ENCODE assay signal across 1 cellular context in genomic region chr1:171781167-171781875, GRCh38.
TF ChIP-seq lines count a peak whose summit lies in the region.

Gene METTL13 (plus strand): TSS chr1:171781660. CDS start chr1:171781968, 308 bp downstream.

TF ChIP-seq in K562, 482 proteins besides CTCF, POLR2A, EP300 and RAD21 (continued from another document and continues in another):
- TF ChIP-seq ARID4B (CRISPR knock-in tag; IDR thresholded peaks at IDR 0.05) (peak; percentile 92), ZNF217 (CRISPR knock-in tag; IDR thresholded peaks at IDR 0.05) (no peak), ATF1 (CRISPR knock-in tag; IDR thresholded peaks at IDR 0.05) (peak; percentile 84), ATF1 (tag; IDR thresholded peaks at IDR 0.05) (peak; percentile 99), ZNF282 (CRISPR knock-in tag; IDR thresholded peaks at IDR 0.05) (no peak), ZNF589 (CRISPR knock-in tag; IDR thresholded peaks at IDR 0.05; ENCODE audit: low read depth) (no peak), MNT (conservative IDR thresholded peaks at IDR 0.05) (peak; percentile 88 to 94), TAF1 (IDR thresholded peaks at IDR 0.05; ENCODE audit: control insufficient read depth, extremely low read depth, insufficient read depth, low read length, severe bottlenecking) (peak; percentile 79), STAT5A (IDR thresholded peaks at IDR 0.05; ENCODE audit: borderline replicate concordance, low read length) (peak; percentile 18; the same call in 1 of the 2 replicates), GABPB2 (CRISPR knock-in tag; conservative IDR thresholded peaks at IDR 0.05) (no peak), E2F3 (CRISPR knock-in tag; IDR thresholded peaks at IDR 0.05) (0 out of 2 replicates have a peak, but pooled peaks have one; percentile 37), ZNF511 (CRISPR knock-in tag; IDR thresholded peaks at IDR 0.05) (0 out of 2 replicates have a peak, but pooled peaks have one; percentile 40), ASH1L (IDR thresholded peaks at IDR 0.05; ENCODE audit: borderline replicate concordance, low read depth, partially characterized antibody) (peak; percentile 96), BCL6 (CRISPR knock-in tag; IDR thresholded peaks at IDR 0.05) (no peak), KAT2B (IDR thresholded peaks at IDR 0.05; ENCODE audit: low read depth, low read length) (no peak), TSHZ1 (CRISPR knock-in tag; IDR thresholded peaks at IDR 0.05) (no peak), HES1 (IDR thresholded peaks at IDR 0.05; ENCODE audit: low read depth) (no peak), FOXM1 (IDR thresholded peaks at IDR 0.05; ENCODE audit: low read depth) (peak; percentile 96), FOXM1 (CRISPR knock-in tag; IDR thresholded peaks at IDR 0.05; ENCODE audit: low read depth) (peak; percentile 92), PHB2 (IDR thresholded peaks at IDR 0.05; ENCODE audit: low read depth) (no peak), ATF7 (IDR thresholded peaks at IDR 0.05) (peak; percentile 94), MCM7 (IDR thresholded peaks at IDR 0.05) (no peak), MIER1 (IDR thresholded peaks at IDR 0.05; ENCODE audit: low read depth) (no peak), PATZ1 (CRISPR knock-in tag; IDR thresholded peaks at IDR 0.05; ENCODE audit: borderline replicate concordance) (no peak), XRCC3 (IDR thresholded peaks at IDR 0.05) (no peak), ZNF75A (CRISPR knock-in tag; IDR thresholded peaks at IDR 0.05) (no peak), SRSF1 (IDR thresholded peaks at IDR 0.05; ENCODE audit: low read depth, low read length) (no peak), FOS (IDR thresholded peaks at IDR 0.05; ENCODE audit: extremely low read depth, insufficient read length) (peak; percentile 95), SOX6 (IDR thresholded peaks at IDR 0.05) (peak; percentile 64; the same call in 1 of the 2 replicates), POLR2AphosphoS5 (IDR thresholded peaks at IDR 0.05; ENCODE audit: control insufficient read depth, insufficient read depth, low read depth, low read length) (peak; percentile 75), CREBBP (IDR thresholded peaks at IDR 0.05; ENCODE audit: low read depth, low read length) (no peak), IFI16 (CRISPR knock-in tag; IDR thresholded peaks at IDR 0.05) (no peak), GTF2F1 (IDR thresholded peaks at IDR 0.05; ENCODE audit: low read depth, low read length) (no peak; the same call in 1 of the 2 replicates), GABPB1 (CRISPR knock-in tag; IDR thresholded peaks at IDR 0.05) (peak; percentile 94), FOXO4 (CRISPR knock-in tag; IDR thresholded peaks at IDR 0.05) (0 out of 2 replicates have a peak, but pooled peaks have one; percentile 8), CBX8 (IDR thresholded peaks at IDR 0.05; ENCODE audit: borderline replicate concordance, extremely low read depth, low read depth, low read length, poor library complexity, severe bottlenecking) (no peak), HSF4 (CRISPR knock-in tag; IDR thresholded peaks at IDR 0.05; ENCODE audit: borderline replicate concordance) (no peak), TOE1 (IDR thresholded peaks at IDR 0.05; ENCODE audit: borderline replicate concordance) (peak; percentile 75), TOE1 (CRISPR knock-in tag; IDR thresholded peaks at IDR 0.05; ENCODE audit: borderline replicate concordance, low read depth) (peak; percentile 14; the same call in 1 of the 2 replicates)
